ENCODE assay signal across 8 cellular contexts in the genomic region with DNA sequence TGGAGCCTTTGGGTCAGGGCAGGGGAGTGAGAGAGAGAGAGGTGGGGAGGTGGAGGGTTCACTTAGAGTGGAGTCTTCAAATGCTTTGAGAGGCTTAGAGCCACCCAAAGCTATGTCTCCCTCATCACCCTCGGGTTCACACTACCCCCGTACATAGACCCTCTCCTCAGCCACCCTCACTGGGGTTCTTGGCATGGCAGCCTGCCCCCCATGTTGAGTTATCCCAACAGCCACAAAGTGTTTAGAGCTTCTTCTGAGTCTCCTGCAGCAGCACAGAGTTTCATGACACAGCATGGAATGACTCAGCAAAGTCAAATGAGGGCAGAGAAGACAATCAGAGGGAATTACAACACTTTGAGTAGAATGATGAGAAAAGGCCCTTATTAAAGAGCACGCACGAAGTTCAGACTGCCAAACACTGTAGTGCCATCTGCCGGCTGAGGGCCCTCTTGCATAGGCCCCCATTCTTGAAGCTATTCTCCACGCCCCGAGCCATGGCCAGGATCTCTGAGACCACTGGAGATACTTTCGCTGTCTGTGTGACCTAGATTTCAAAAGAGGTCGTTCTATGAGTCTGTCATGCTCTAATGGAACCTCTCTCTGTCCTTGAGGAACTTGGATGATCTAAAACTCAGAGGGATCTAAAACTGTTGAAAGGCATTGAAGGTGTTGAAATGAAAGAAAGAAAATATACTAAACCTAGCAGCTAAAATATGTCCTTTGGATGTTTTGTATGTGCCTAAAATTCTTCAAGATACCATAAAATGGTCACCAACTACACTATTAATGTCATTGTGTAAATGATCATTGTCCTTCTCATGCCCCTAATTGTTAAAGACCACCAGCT.
A peak's percentile ranks its signal among the peaks of the same experiment; 100 is the strongest.
DNase-seq lines count a peak whose midpoint lies in the region; ATAC-seq, FAIRE-seq and TF ChIP-seq lines count a peak whose summit lies in the region.

No MANE protein-coding gene starts in this region.

- CTCF ChIA-PET in activated B cell treated with CpG ODN at 0.5 μM for 24 hours (lab: Charles Lee), result interaction anchor here (1.0 to 1.9 kb wide), 7 partner anchors 134 to 896 kb away, joined by 3 to 16 read pairs (median 6); no protein-coding TSS in a partner anchor
- CTCF ChIA-PET in HepG2 (lab: Yijun Ruan, JAX; ENCODE audit: low intra/inter-chr PET ratio, low total read pairs), result interaction anchor here (1.4 to 1.8 kb wide), 4 partner anchors 93 to 633 kb away, joined by 3 to 15 read pairs (median 4); no protein-coding TSS in a partner anchor

- no peaks in the 10 kb centered on the region for H3K36me3 ChIP-seq in HepG2 (replicated peaks in 1 of 2; ENCODE audit: control insufficient read depth in 1 of 2, insufficient read depth in 2 of 2, low read length in 2 of 2)

- ATAC-seq in HG03039 (IDR thresholded peaks at IDR 0.05; ENCODE audit: unreplicated experiment), result peak; percentile 78
- peak; percentile 56 for ATAC-seq in activated B cell treated with CpG ODN at 0.5 μM for 24 hours (ENCODE audit: low read depth)
- peak; percentile 94 for ATAC-seq in HepG2

- no peak for TF ChIP-seq POLR2A in HepG2 (IDR thresholded peaks at IDR 0.05; ENCODE audit: insufficient read depth in 1 of 2, low read depth in 2 of 2, low read length in 2 of 2)

- TF ChIP-seq CTCF in GM12875 (IDR thresholded peaks at IDR 0.05; ENCODE audit: borderline replicate concordance, insufficient read depth, low read depth, low read length) (peak; percentile 82), activated B cell treated with CpG ODN at 0.5 μM for 24 hours (IDR thresholded peaks at IDR 0.05) (peak; percentile 21), choroid plexus epithelial cell (conservative IDR thresholded peaks at IDR 0.05; ENCODE audit: low read depth, low read length) (peak; percentile 95), HepG2 (CRISPR knock-in tag; IDR thresholded peaks at IDR 0.05) (peak; percentile 73)

- no peaks in the 10 kb centered on the region for H3K9me3 ChIP-seq in HepG2 (ENCODE audit: low read length)

- no peaks in the 10 kb centered on the region for H3K36me3 Mint-ChIP-seq in activated B cell treated with CpG ODN at 0.5 μM for 24 hours (ENCODE audit: low read depth)

- H3K4me3 Mint-ChIP-seq in activated B cell treated with CpG ODN at 0.5 μM for 24 hours, result peak overlapping the region; percentile 29

- H3K27ac Mint-ChIP-seq in activated B cell treated with CpG ODN at 0.5 μM for 24 hours, result no peak overlapping the region

- H3K9me3 Mint-ChIP-seq in activated B cell treated with CpG ODN at 0.5 μM for 24 hours, result no peaks in the 10 kb centered on the region

- H3K9ac ChIP-seq in HepG2 (ENCODE audit: insufficient read depth, low read depth, low read length), result no peak overlapping the region

- H4K20me1 ChIP-seq in HepG2 (ENCODE audit: insufficient read depth, low read length), result no peaks in the 10 kb centered on the region

- TF ChIP-seq EP300 in HepG2 (IDR thresholded peaks at IDR 0.05; ENCODE audit: low read depth in 2 of 2, low read length in 2 of 2) (no peak), HepG2 (CRISPR knock-in tag; IDR thresholded peaks at IDR 0.05; ENCODE audit: borderline replicate concordance) (no peak)

- FAIRE-seq in HepG2 (lab: Jason Lieb, UNC), result peak; percentile 44

- POLR2A ChIA-PET in activated B cell treated with CpG ODN at 0.5 μM for 24 hours (lab: Charles Lee) (no interaction called here), HepG2 (lab: Yijun Ruan, JAX) (no interaction called here)

- no peaks in the 10 kb centered on the region for H3K27me3 Mint-ChIP-seq in activated B cell treated with CpG ODN at 0.5 μM for 24 hours

- no TSS peak for BruUV-seq in HepG2 (replicated peaks; lab: Mats Ljungman, UMichigan)

- no peak overlapping the region for H3K27ac ChIP-seq in HepG2 (ENCODE audit: extremely low read length, insufficient read depth, low read length)

- H3K4me2 ChIP-seq in HepG2 (ENCODE audit: low read depth, low read length), result no peak overlapping the region

- no peaks in the 10 kb centered on the region for H3K79me2 ChIP-seq in HepG2 (ENCODE audit: insufficient read depth, low read length)

- H2AFZ ChIP-seq in HepG2 (ENCODE audit: low read length), result no peak overlapping the region

- intact Hi-C loops in activated B cell treated with CpG ODN at 0.5 μM for 24 hours (cut with micrococcal nuclease), result loop anchor here (1.0 to 5.0 kb wide), 7 partner anchors 476 to 1128 kb away; no protein-coding TSS in a partner anchor
- intact Hi-C loops in HepG2 (cut with micrococcal nuclease; ENCODE audit: unreplicated experiment), result loop anchor here (2.0 to 10.0 kb wide), 3 partner anchors 605 to 903 kb away; no protein-coding TSS in a partner anchor

- H3K4me1 Mint-ChIP-seq in activated B cell treated with CpG ODN at 0.5 μM for 24 hours, result peaks cover 11% of the 10 kb centered on the region

- DNase-seq in NCI-H2196 (lab: John Stamatoyannopoulos, UW; ENCODE audit: unreplicated experiment), result peak; percentile 80
- DNase-seq in activated B cell treated with CpG ODN at 0.5 μM for 24 hours, result peak; percentile 20
- DNase-seq in choroid plexus epithelial cell (ENCODE audit: low read depth), result peak; percentile 97
- peak; percentile 41 for DNase-seq in HepG2 (ENCODE audit: low spot score)
- DNase-seq in stimulated activated CD4-positive, alpha-beta T cell treated with anti-CD3 and anti-CD28 coated beads, Interleukin-4, amount 100 ng/mL, for 4 hours, result peak; percentile 22 to 51
- DNase-seq in GOT3 (lab: John Stamatoyannopoulos, UW), result no peak

- H3K4me1 ChIP-seq in HepG2 (ENCODE audit: insufficient read depth, low read length), result no peaks in the 10 kb centered on the region

- no peak overlapping the region for H3K4me3 ChIP-seq in GM12875 (ENCODE audit: low read depth, low read length)
- H3K4me3 ChIP-seq in choroid plexus epithelial cell (ENCODE audit: low read depth, low read length), result no peak overlapping the region
- H3K4me3 ChIP-seq in HepG2 (replicated peaks in 1 of 3; ENCODE audit: insufficient read depth in 1 of 3, low read depth in 2 of 3, low read length in 3 of 3), result no peak overlapping the region

- TF ChIP-seq RAD21 in HepG2 (CRISPR knock-in tag; IDR thresholded peaks at IDR 0.05), result peak; percentile 60

- peaks cover 0 to 5% of the 10 kb centered on the region in 2 experiments; a peak in 3 of 5 replicates for H3K27me3 ChIP-seq in HepG2 (ENCODE audit: control insufficient read depth in 1 of 2, insufficient read depth in 2 of 2, low read length in 2 of 2)

- WGBS in HepG2 (ENCODE audit: low lambda C conversion rate), result 6% methylated on average over 8 of the region's 9 CpGs

- in situ Hi-C loops in HepG2 (cut with HindIII; ENCODE audit: extremely low pct_ligation_motif_present, low pct_unique_long_range_greater_than_20kb), result loop anchor here (5.0 to 25.0 kb wide), 2 partner anchors 628 to 903 kb away; no protein-coding TSS in a partner anchor

TF ChIP-seq in HepG2, 621 proteins besides CTCF, POLR2A, EP300 and RAD21:
- TF ChIP-seq GATAD1 (CRISPR knock-in tag; IDR thresholded peaks at IDR 0.05) (0 out of 2 replicates have a peak, but pooled peaks have one; percentile 22), MAFK (conservative IDR thresholded peaks at IDR 0.05 in 1 of 2, IDR thresholded peaks at IDR 0.05 in 1 of 2; ENCODE audit: low read length in 2 of 2) (peak; percentile 17 to 36; a peak in 2 of 4 replicates), MAFF (IDR thresholded peaks at IDR 0.05; ENCODE audit: low read depth, low read length) (peak; percentile 45; the same call in 1 of the 2 replicates), BCL6 (CRISPR knock-in tag; IDR thresholded peaks at IDR 0.05) (no peak), CBFB (CRISPR knock-in tag; IDR thresholded peaks at IDR 0.05) (no peak), NFE2L2 (IDR thresholded peaks at IDR 0.05; ENCODE audit: low read length) (peak; percentile 89), STAG1 (CRISPR knock-in tag; IDR thresholded peaks at IDR 0.05) (peak; percentile 75), SMC3 (IDR thresholded peaks at IDR 0.05; ENCODE audit: low read length) (peak; percentile 83), ZFY (CRISPR knock-in tag; IDR thresholded peaks at IDR 0.05) (no peak), ZNF180 (CRISPR knock-in tag; IDR thresholded peaks at IDR 0.05; ENCODE audit: borderline replicate concordance, low read depth) (no peak), ATAD3A (CRISPR knock-in tag; IDR thresholded peaks at IDR 0.05) (no peak), KMT2A (CRISPR knock-in tag; IDR thresholded peaks at IDR 0.05) (no peak), ZNF781 (CRISPR knock-in tag; IDR thresholded peaks at IDR 0.05; ENCODE audit: borderline replicate concordance, not compliant biosample characterization) (no peak)

Comparison
In these comparisons a context has a peak if more than half of its experiments do, and no peak if none do; other contexts are left out.
1. CTCF ChIP-seq: peak in every context shown above with its lines; median percentile 95 in choroid plexus epithelial cell; 82 in GM12875; 73 in HepG2; 21 in activated B cell treated with CpG ODN at 0.5 μM for 24 hours.